ENCODE assay signal across 1 cellular context in the genomic region with DNA sequence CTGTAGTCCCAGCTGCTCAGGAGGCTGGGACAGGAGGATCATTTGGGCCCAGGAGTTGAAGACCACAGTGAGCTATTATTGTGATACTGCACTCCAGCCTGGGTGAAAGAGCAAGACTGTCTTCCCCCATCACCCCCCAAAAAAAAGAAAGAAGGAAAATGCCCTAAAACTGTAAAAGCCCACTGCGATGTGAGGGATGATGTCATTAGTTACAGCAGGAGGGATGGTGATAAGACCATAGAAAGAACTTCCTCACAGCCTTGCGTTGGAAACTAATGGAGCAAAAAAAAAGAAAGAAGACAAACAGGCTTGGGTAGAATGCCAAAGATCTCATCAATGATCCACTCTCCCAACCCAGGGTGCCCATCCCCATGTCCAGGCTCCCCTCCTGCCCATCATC.
TF ChIP-seq lines count a peak whose summit lies in the region.

No MANE protein-coding gene starts in this region.

TF ChIP-seq in HepG2, 621 proteins besides CTCF, POLR2A, EP300 and RAD21:
- TF ChIP-seq ATF7 (IDR thresholded peaks at IDR 0.05): peak; percentile 96
- TF ChIP-seq ATF7 (CRISPR knock-in tag; IDR thresholded peaks at IDR 0.05): no peak
- no peak for TF ChIP-seq ZSCAN31 (CRISPR knock-in tag; IDR thresholded peaks at IDR 0.05; ENCODE audit: low read depth)
- TF ChIP-seq, protein P1, sequence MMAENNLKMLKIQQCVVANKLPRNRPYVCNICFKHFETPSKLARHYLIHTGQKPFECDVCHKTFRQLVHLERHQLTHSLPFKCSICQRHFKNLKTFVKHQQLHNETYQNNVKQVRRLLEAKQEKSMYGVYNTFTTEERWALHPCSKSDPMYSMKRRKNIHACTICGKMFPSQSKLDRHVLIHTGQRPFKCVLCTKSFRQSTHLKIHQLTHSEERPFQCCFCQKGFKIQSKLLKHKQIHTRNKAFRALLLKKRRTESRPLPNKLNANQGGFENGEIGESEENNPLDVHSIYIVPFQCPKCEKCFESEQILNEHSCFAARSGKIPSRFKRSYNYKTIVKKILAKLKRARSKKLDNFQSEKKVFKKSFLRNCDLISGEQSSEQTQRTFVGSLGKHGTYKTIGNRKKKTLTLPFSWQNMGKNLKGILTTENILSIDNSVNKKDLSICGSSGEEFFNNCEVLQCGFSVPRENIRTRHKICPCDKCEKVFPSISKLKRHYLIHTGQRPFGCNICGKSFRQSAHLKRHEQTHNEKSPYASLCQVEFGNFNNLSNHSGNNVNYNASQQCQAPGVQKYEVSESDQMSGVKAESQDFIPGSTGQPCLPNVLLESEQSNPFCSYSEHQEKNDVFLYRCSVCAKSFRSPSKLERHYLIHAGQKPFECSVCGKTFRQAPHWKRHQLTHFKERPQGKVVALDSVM (CRISPR knock-in tag; IDR thresholded peaks at IDR 0.05): 0 out of 2 replicates have a peak, but pooled peaks have one; percentile 22
- no peak for TF ChIP-seq ZNF780A (CRISPR knock-in tag; IDR thresholded peaks at IDR 0.05)
